In the genomic region with DNA sequence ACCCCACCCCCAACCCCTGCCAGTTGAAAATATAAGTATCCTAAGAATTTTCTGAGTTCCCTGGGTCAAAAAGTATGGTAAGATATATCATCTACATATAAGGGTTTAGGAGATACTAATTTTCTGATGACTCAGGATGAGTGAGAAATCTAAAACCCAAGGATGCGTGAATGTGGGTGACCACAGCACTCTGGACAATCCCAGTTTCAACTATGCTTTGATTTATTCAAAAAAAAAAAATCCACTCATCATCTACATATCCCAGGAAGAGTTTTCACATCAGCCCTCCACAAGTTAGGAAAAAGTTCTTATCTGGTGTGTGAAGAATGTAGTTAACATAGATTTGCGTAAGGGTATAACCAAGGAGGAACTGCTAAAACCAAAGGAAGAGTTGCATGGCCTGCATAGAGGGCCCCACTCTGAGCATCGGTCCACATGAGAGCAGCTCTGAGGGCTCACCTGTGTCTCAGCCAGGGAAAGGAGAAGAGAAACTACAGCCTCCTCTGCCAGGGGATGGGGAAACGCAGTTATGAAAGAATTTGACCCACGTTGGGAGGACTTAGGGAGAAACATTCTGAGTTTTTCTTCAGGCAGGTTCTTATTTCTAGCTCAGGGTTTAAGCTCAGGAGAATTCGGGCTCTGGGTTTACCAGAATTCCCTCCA, we compare ENCODE assay signal across 15 cellular contexts. TPM values are rescaled to one million over a fixed set of nuclear protein-coding genes. Genes with fewer than 3 reads are reported as not detected.
DNase-seq lines count a peak whose midpoint lies in the region; ATAC-seq, FAIRE-seq and TF ChIP-seq lines count a peak whose summit lies in the region.
"Had no signal": no experiment of that assay in that cellular context is flagged by ENCODE, and none has a peak within 500 bp of the region (broad histone marks: within the 10 kb centered on the region; RNA-seq: fewer than 3 reads in every experiment).

No MANE protein-coding gene starts in this region.

- RAD21 ChIA-PET in GM12878 (lab: Charles Lee; ENCODE audit: unreplicated experiment), result interaction anchor here (4.1 kb wide), 1 partner anchor 20 kb away, joined by 15 read pairs; a partner anchor contains a TSS

- H4K20me1 ChIP-seq in GM12878 (ENCODE audit: control insufficient read depth, insufficient read depth), result no peaks in the 10 kb centered on the region

- TF ChIP-seq EP300 in GM12878 (IDR thresholded peaks at IDR 0.05; ENCODE audit: borderline replicate concordance in 1 of 2, control insufficient read depth in 1 of 2, low read depth in 2 of 2, low read length in 2 of 2), result no peak

- WGBS in GM12878 (ENCODE audit: insufficient coverage, insufficient replicate concordance, low lambda C conversion rate, missing lambda C conversion rate), result 24% methylated on average over 6 of the region's 6 CpGs
- WGBS in spleen, 5 donors, result 59 to 79% (median 68%) methylated on average over 6 of the region's 6 CpGs

- peak; percentile 82 for ATAC-seq in GM19438 (IDR thresholded peaks at IDR 0.05; ENCODE audit: low read depth, unreplicated experiment)
- peak; percentile 79 for ATAC-seq in GM12878
- no peak for ATAC-seq in HG03521 (IDR thresholded peaks at IDR 0.05; ENCODE audit: unreplicated experiment)

- TF ChIP-seq CTCF in GM12878 (IDR thresholded peaks at IDR 0.05 in 2 of 3, conservative IDR thresholded peaks at IDR 0.05 in 1 of 3; ENCODE audit: control insufficient read depth in 2 of 3, extremely low read depth in 1 of 3, insufficient read depth in 1 of 3, low read depth in 3 of 3, low read length in 3 of 3), result no peak
- no peak for TF ChIP-seq CTCF in spleen (IDR thresholded peaks at IDR 0.05 in 8 of 11, conservative IDR thresholded peaks at IDR 0.05 in 3 of 11)

- peak; percentile 48 for DNase-seq in A172 (ENCODE audit: low spot score)
- peak; percentile 85 for DNase-seq in M059J (ENCODE audit: low read depth)
- no peak for DNase-seq in GM12878 (ENCODE audit: low read depth, low spot score)
- DNase-seq in Ammon's horn (ENCODE audit: low spot score), result no peak
- no peak for DNase-seq in putamen (ENCODE audit: low spot score)
- no peak for DNase-seq in spleen
- DNase-seq: activated CD4-positive, alpha-beta T cell treated with anti-CD3 and anti-CD28 coated beads, Interleukin-2, amount 50 U/mL, for 1 hour; dermis blood vessel endothelial cell; NCI-H1105 treated with DMSO at 0.1 percent for 48 hours; NCI-H2227 treated with DMSO at 0.1 percent for 48 hours; nucleus accumbens; thyroid gland had no signal

- H3K9me3 ChIP-seq in GM12878 (replicated peaks; ENCODE audit: control insufficient read depth, insufficient read depth, low read length) (no peaks in the 10 kb centered on the region), spleen (no peaks in the 10 kb centered on the region)
- H3K9me3 ChIP-seq: ascending aorta, thyroid gland had no signal

- TF ChIP-seq RAD21 in GM12878 (IDR thresholded peaks at IDR 0.05; ENCODE audit: insufficient read depth, low read depth, low read length), result no peak

- in situ Hi-C loops in GM12878 (cut with MboI), result no loop called here

- TF ChIP-seq POLR2A in GM12878 (IDR thresholded peaks at IDR 0.05; ENCODE audit: low read depth, low read length) (no peak), spleen (IDR thresholded peaks at IDR 0.05) (no peak)

- no TSS peak for BruUV-seq in GM12878 (replicated peaks; lab: Mats Ljungman, UMichigan)

- no peaks in the 10 kb centered on the region for H3K4me1 ChIP-seq in GM12878 (ENCODE audit: control insufficient read depth, insufficient read depth, low read length)
- H3K4me1 ChIP-seq in spleen, result peaks cover 0 to 9% (median 0%) of the 10 kb centered on the region in 6 donors
- H3K4me1 ChIP-seq: ascending aorta, thyroid gland had no signal

- H3K4me2 ChIP-seq in GM12878 (ENCODE audit: control insufficient read depth, insufficient read depth), result no peak overlapping the region; the same call in 1 of the 2 replicates

- H3K36me3 ChIP-seq in GM12878 (ENCODE audit: control insufficient read depth in 2 of 2, insufficient read depth in 2 of 2, low read length in 1 of 2) (no peaks in the 10 kb centered on the region), spleen (no peaks in the 10 kb centered on the region)
- H3K36me3 ChIP-seq: ascending aorta, thyroid gland had no signal

- no peak overlapping the region for H3K27ac ChIP-seq in GM12878 (ENCODE audit: control insufficient read depth, insufficient read depth)
- H3K27ac ChIP-seq in spleen, result peak overlapping the region in 1 of 8 donors; percentile 14
- H3K27ac ChIP-seq: ascending aorta, thyroid gland had no signal

- H2AFZ ChIP-seq in GM12878 (ENCODE audit: control insufficient read depth, low read depth, low read length), result no peak overlapping the region

- SMC1A ChIA-PET in GM12878 (lab: Charles Lee; ENCODE audit: uncharacterized antibody, unreplicated experiment), result interaction anchor here (1.0 to 1.1 kb wide), 3 partner anchors 9 to 115 kb away, joined by 3 to 4 read pairs (median 3); no protein-coding TSS in a partner anchor

- POLR2A ChIA-PET in GM12878 (lab: Charles Lee), result no interaction called here

- H3K4me3 ChIP-seq in GM12878 (no peak overlapping the region), spleen (no peak overlapping the region)
- H3K4me3 ChIP-seq: ascending aorta, thyroid gland had no signal

- H3K79me2 ChIP-seq in GM12878 (ENCODE audit: control insufficient read depth, insufficient read depth, low read length), result no peaks in the 10 kb centered on the region

- no peaks in the 10 kb centered on the region; a peak in 1 of 4 replicates for H3K27me3 ChIP-seq in GM12878 (replicated peaks in 1 of 2; ENCODE audit: control insufficient read depth in 2 of 2, insufficient read depth in 2 of 2, low read length in 1 of 2)
- H3K27me3 ChIP-seq in spleen (replicated peaks in 1 of 7), result peaks cover 0 to 15% (median 0%) of the 10 kb centered on the region in 7 donors
- H3K27me3 ChIP-seq: ascending aorta, thyroid gland had no signal

- intact Hi-C loops in GM12878 (cut with micrococcal nuclease; ENCODE audit: unreplicated experiment), result no loop called here
- intact Hi-C loops in spleen (cut with DNase I; ENCODE audit: low total_unique reads), result no loop called here

- FAIRE-seq in GM12878 (lab: Jason Lieb, UNC), result peak; percentile 57

- CTCF ChIA-PET in GM12878 (lab: Yijun Ruan, JAX), result interaction anchor here (0.9 to 13.9 kb wide), 4 partner anchors 27 to 66 kb away, joined by 3 to 211 read pairs (median 3); no protein-coding TSS in a partner anchor

- no peak overlapping the region for H3K9ac ChIP-seq in GM12878 (ENCODE audit: control insufficient read depth, insufficient read depth, low read length)

RNA-seq across cellular contexts. Expression of a gene that starts 18.8 kb away (rescaled TPM):
- 7.0 and 13.7 TPM in 2 replicates for total RNA-seq in A172 (2014; rRNA removed; shearing (Covaris generic))
- total RNA-seq in M059J (2014; rRNA removed; shearing (Covaris generic)), result 31.5 and 62.2 TPM in 2 replicates
- total RNA-seq in GM12878 (2013; cell fraction: nucleolus; rRNA removed), result 1.8 and 2.5 TPM in 2 replicates
- 0.11 and 1.2 TPM in 2 replicates for total RNA-seq in GM12878 (2014; rRNA removed)
- 0.09 TPM in 2 replicates for total RNA-seq in GM12878 (2014; rRNA removed; fragmentation: Illumina TruSeq; extraction: Trizol)
- 0.31 and 0.64 TPM in 2 replicates for total RNA-seq in GM12878 (2021)
- polyA plus RNA-seq in GM12878 (2011; ENCODE audit: low read depth), result 0.14 TPM
- 0.92 and 1.8 TPM in 2 replicates for polyA plus RNA-seq in GM12878 (2011; rRNA removed)
- polyA plus RNA-seq in GM12878 (2011; cell fraction: cytosol; rRNA removed), result 2.2 and 2.6 TPM in 2 replicates
- polyA plus RNA-seq in GM12878 (2011; cell fraction: nucleus; rRNA removed), result 2.1 and 4.1 TPM in 2 replicates
- polyA plus RNA-seq in GM12878 (2012), result 0.44 and 0.65 TPM in 2 replicates
- 0.04 TPM in 1 of 2 replicates, not detected in the other for polyA plus RNA-seq in GM12878 (2014; fragmentation: Illumina TruSeq; extraction: Trizol)
- under 1 TPM in 1 of 2 experiments, not detected in 1; 0.04 TPM for polyA plus RNA-seq in GM12878 (2014; fragmentation: Nextera tagmentation; extraction: Ambion mirVana)
- 0.10 and 0.25 TPM in 2 replicates for polyA plus RNA-seq in GM12878 (2014; rRNA removed)
- under 1 TPM; 0.10 to 0.19 TPM for polyA plus RNA-seq in GM12878 (2016; fragmentation: Nextera tagmentation; extraction: Ambion mirVana)
- polyA minus RNA-seq in GM12878 (2011; rRNA and poly(A)+ RNA removed), result 1.6 and 2.9 TPM in 2 replicates
- polyA minus RNA-seq in GM12878 (2011; cell fraction: cytosol; rRNA and poly(A)+ RNA removed), result 2.3 and 2.5 TPM in 2 replicates
- polyA minus RNA-seq in GM12878 (2011; cell fraction: nucleus; rRNA and poly(A)+ RNA removed), result 2.1 and 2.7 TPM in 2 replicates
- 1 to 10 TPM in 2 of 7 donors, under 1 TPM in 5; 0.43 to 3.4 (median 0.82) TPM for total RNA-seq in spleen
- polyA plus RNA-seq in spleen, result under 1 TPM; 0.54 to 0.93 (median 0.77) TPM

RNA-seq across cellular contexts. Expression of a gene that starts 41.7 kb away (rescaled TPM):
- not detected in 2 replicates for total RNA-seq in A172 (2014; rRNA removed; shearing (Covaris generic))
- total RNA-seq in M059J (2014; rRNA removed; shearing (Covaris generic)), result 267 and 322 TPM in 2 replicates
- 0.69 TPM in 1 of 2 replicates, not detected in the other for total RNA-seq in GM12878 (2013; cell fraction: nucleolus; rRNA removed)
- total RNA-seq in GM12878 (2014; rRNA removed) (0.22 and 0.34 TPM in 2 replicates), GM12878 (2014; rRNA removed; fragmentation: Illumina TruSeq; extraction: Trizol) (0.18 TPM in 1 of 2 replicates, not detected in the other), GM12878 (2021) (0.24 and 0.51 TPM in 2 replicates), spleen (100 to 1,000 TPM in 1 of 7 donors, 10 to 100 TPM in 6; 12.5 to 126 (median 22.3) TPM)
- polyA plus RNA-seq in GM12878 (2011; ENCODE audit: low read depth), result not detected
- polyA plus RNA-seq in GM12878 (2011; rRNA removed) (0.13 and 0.26 TPM in 2 replicates), GM12878 (2014; fragmentation: Illumina TruSeq; extraction: Trizol) (0.13 TPM in 1 of 2 replicates, not detected in the other), GM12878 (2014; fragmentation: Nextera tagmentation; extraction: Ambion mirVana) (under 1 TPM; 0.07 to 0.08 TPM), GM12878 (2014; rRNA removed) (0.26 TPM in 1 of 2 replicates, not detected in the other), GM12878 (2016; fragmentation: Nextera tagmentation; extraction: Ambion mirVana) (under 1 TPM; 0.20 to 0.48 TPM), spleen (10 to 100 TPM; 34.2 to 77.0 (median 41.0) TPM)
- 0.31 and 0.32 TPM in 2 replicates for polyA plus RNA-seq in GM12878 (2011; cell fraction: cytosol; rRNA removed)
- 0.18 TPM in 1 of 2 replicates, not detected in the other for polyA plus RNA-seq in GM12878 (2011; cell fraction: nucleus; rRNA removed)
- 1.2 and 3.6 TPM in 2 replicates for polyA plus RNA-seq in GM12878 (2012)
- polyA minus RNA-seq in GM12878 (2011; rRNA and poly(A)+ RNA removed), result not detected in 2 replicates
- not detected in 2 replicates for polyA minus RNA-seq in GM12878 (2011; cell fraction: cytosol; rRNA and poly(A)+ RNA removed)
- polyA minus RNA-seq in GM12878 (2011; cell fraction: nucleus; rRNA and poly(A)+ RNA removed), result not detected in 2 replicates

RNA-seq across cellular contexts. Expression of a gene that starts 50.0 kb away (rescaled TPM):
- not detected in 2 replicates for total RNA-seq in A172 (2014; rRNA removed; shearing (Covaris generic))
- 3.0 and 4.5 TPM in 2 replicates for total RNA-seq in M059J (2014; rRNA removed; shearing (Covaris generic))
- 0.15 TPM in 1 of 2 replicates, not detected in the other for total RNA-seq in GM12878 (2013; cell fraction: nucleolus; rRNA removed)
- total RNA-seq in GM12878 (2014; rRNA removed) (not detected in 2 replicates), GM12878 (2014; rRNA removed; fragmentation: Illumina TruSeq; extraction: Trizol) (not detected in 2 replicates), GM12878 (2021) (not detected in 2 replicates), spleen (10 to 100 TPM in 1 of 7 donors, 1 to 10 TPM in 6; 2.7 to 12.2 (median 4.7) TPM)
- polyA plus RNA-seq in GM12878 (2011; ENCODE audit: low read depth), result not detected
- polyA plus RNA-seq in GM12878 (2011; rRNA removed) (0.12 and 0.20 TPM in 2 replicates), GM12878 (2014; fragmentation: Illumina TruSeq; extraction: Trizol) (not detected in 2 replicates), GM12878 (2014; fragmentation: Nextera tagmentation; extraction: Ambion mirVana) (not detected), GM12878 (2014; rRNA removed) (0.18 TPM in 1 of 2 replicates, not detected in the other), GM12878 (2016; fragmentation: Nextera tagmentation; extraction: Ambion mirVana) (not detected), spleen (1 to 10 TPM in 1 of 3 donors, under 1 TPM in 2; 0.68 to 1.4 (median 0.76) TPM)
- 0.62 and 0.97 TPM in 2 replicates for polyA plus RNA-seq in GM12878 (2011; cell fraction: cytosol; rRNA removed)
- 0.07 and 0.42 TPM in 2 replicates for polyA plus RNA-seq in GM12878 (2011; cell fraction: nucleus; rRNA removed)
- polyA plus RNA-seq in GM12878 (2012), result 0.29 TPM in 1 of 2 replicates, not detected in the other
- polyA minus RNA-seq in GM12878 (2011; rRNA and poly(A)+ RNA removed), result 0.15 and 0.77 TPM in 2 replicates
- 0.31 TPM in 1 of 2 replicates, not detected in the other for polyA minus RNA-seq in GM12878 (2011; cell fraction: cytosol; rRNA and poly(A)+ RNA removed)
- 0.12 and 0.48 TPM in 2 replicates for polyA minus RNA-seq in GM12878 (2011; cell fraction: nucleus; rRNA and poly(A)+ RNA removed)
- total RNA-seq: ascending aorta, dermis blood vessel endothelial cell, thyroid gland had no signal

Comparison
In these comparisons a context has a peak if more than half of its experiments do, and no peak if none do; other contexts are left out.
1. DNase-seq: peak in A172 (single experiment) and M059J (single experiment); none in GM12878 (single experiment), Ammon's horn (single experiment), putamen (single experiment) and spleen (single experiment).
2. RNA of a gene that starts 41.7 kb away (total RNA-seq): 267 to 322 TPM in M059J and 12.5 to 126 TPM in spleen; 0.18 to 0.69 TPM in GM12878 and not detected in A172; every median in the first group is over 4 times any median in the second.